Comparison of ENCODE assay signal across 12 cellular contexts in the genomic region with DNA sequence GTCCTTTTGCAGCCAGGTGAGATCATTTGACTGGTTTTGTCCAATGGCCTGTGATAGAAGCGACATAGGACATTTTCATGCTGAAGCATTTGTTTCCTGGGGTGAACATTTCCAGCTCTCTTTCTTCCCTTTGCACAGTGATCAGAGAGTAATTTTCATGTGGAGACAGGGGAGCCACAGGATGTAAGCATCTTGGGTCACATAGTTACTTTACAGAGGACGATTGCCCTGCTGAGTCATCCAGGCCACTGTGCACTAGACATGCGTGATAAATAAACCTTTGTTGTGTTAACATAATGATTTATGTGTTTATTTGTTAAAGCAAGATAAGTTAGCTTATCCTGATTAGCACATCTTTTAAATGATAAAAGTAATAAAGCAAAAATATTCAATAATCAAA.
A peak's percentile ranks its signal among the peaks of the same experiment; 100 is the strongest.
DNase-seq lines count a peak whose midpoint lies in the region; ATAC-seq and TF ChIP-seq lines count a peak whose summit lies in the region.
"Had no signal": no experiment of that assay in that cellular context is flagged by ENCODE, and none has a peak within 500 bp of the region (broad histone marks: within the 10 kb centered on the region; RNA-seq: fewer than 3 reads in every experiment).

No MANE protein-coding gene starts in this region.

- no peaks in the 10 kb centered on the region for H3K36me3 ChIP-seq in mammary epithelial cell (ENCODE audit: insufficient read depth, low read length)
- H3K36me3 ChIP-seq in adrenal gland (replicated peaks in 1 of 2), result no peaks in the 10 kb centered on the region
- H3K36me3 ChIP-seq in ascending aorta, result no peaks in the 10 kb centered on the region

- no peak overlapping the region for H3K9ac ChIP-seq in mammary epithelial cell (ENCODE audit: insufficient read depth, low read length)

- ATAC-seq in natural killer cell, result no peak
- ATAC-seq: right cardiac atrium had no signal

- H3K27me3 Mint-ChIP-seq in MCF 10A (ENCODE audit: insufficient read depth, unreplicated experiment) (no peaks in the 10 kb centered on the region), natural killer cell (ENCODE audit: low read depth in 2 of 2) (no peaks in the 10 kb centered on the region)

- H2AFZ ChIP-seq in mammary epithelial cell (ENCODE audit: low read depth, low read length), result no peak overlapping the region

- H3K4me1 Mint-ChIP-seq in MCF 10A (ENCODE audit: insufficient read depth, unreplicated experiment), result no peaks in the 10 kb centered on the region
- H3K4me1 Mint-ChIP-seq in natural killer cell, result peaks cover 0 to 4% of the 10 kb centered on the region in 2 donors

- H3K27me3 ChIP-seq in mammary epithelial cell (ENCODE audit: insufficient read depth, low read length) (no peaks in the 10 kb centered on the region), adrenal gland (no peaks in the 10 kb centered on the region), ascending aorta (no peaks in the 10 kb centered on the region)

- H3K4me3 ChIP-seq in mammary epithelial cell (replicated peaks in 1 of 3; ENCODE audit: insufficient read depth in 1 of 3, low read depth in 2 of 3, low read length in 3 of 3) (no peak overlapping the region), adrenal gland (no peak overlapping the region), ascending aorta (no peak overlapping the region)

- H3K4me3 Mint-ChIP-seq in MCF 10A (ENCODE audit: unreplicated experiment), result no peak overlapping the region
- no peak overlapping the region for H3K4me3 Mint-ChIP-seq in natural killer cell

- no peak overlapping the region for H3K27ac Mint-ChIP-seq in MCF 10A (ENCODE audit: low read depth, unreplicated experiment)
- no peak overlapping the region for H3K27ac Mint-ChIP-seq in natural killer cell

- POLR2A ChIA-PET in MCF 10A (lab: Yijun Ruan, JAX), result no interaction called here

- H3K79me2 ChIP-seq in mammary epithelial cell (ENCODE audit: insufficient read depth, low read length), result no peaks in the 10 kb centered on the region

- no peaks in the 10 kb centered on the region for H4K20me1 ChIP-seq in mammary epithelial cell (ENCODE audit: insufficient read depth, low read length)

- intact Hi-C loops in mammary epithelial cell (cut with micrococcal nuclease), result no loop called here
- intact Hi-C loops in MCF 10A (cut with micrococcal nuclease), result no loop called here
- intact Hi-C loops in adrenal gland (cut with DNase I), result no loop called here
- intact Hi-C loops in ascending aorta (cut with DNase I), result no loop called here
- intact Hi-C loops in natural killer cell (cut with micrococcal nuclease), result no loop called here

- dilution Hi-C loops in mammary epithelial cell (cut with HindIII; ENCODE audit: low sequenced_read_pairs), result no loop called here

- no TSS peak for BruUV-seq in mammary epithelial cell (replicated peaks; lab: Mats Ljungman, UMichigan)
- no TSS peak for BruUV-seq in MCF 10A (replicated peaks; lab: Mats Ljungman, UMichigan)

- H3K27ac ChIP-seq in mammary epithelial cell (ENCODE audit: insufficient read depth, low read depth, low read length) (no peak overlapping the region), adrenal gland (no peak overlapping the region), ascending aorta (no peak overlapping the region)

- no peak for TF ChIP-seq POLR2A in adrenal gland (IDR thresholded peaks at IDR 0.05)

- H3K9me3 ChIP-seq in mammary epithelial cell (replicated peaks; ENCODE audit: insufficient read depth, low read length), result no peaks in the 10 kb centered on the region
- H3K9me3 ChIP-seq in adrenal gland (replicated peaks in 1 of 3), result peaks cover 0 to 3% (median 0%) of the 10 kb centered on the region in 3 donors
- no peaks in the 10 kb centered on the region for H3K9me3 ChIP-seq in ascending aorta

- TF ChIP-seq CTCF in mammary epithelial cell (conservative IDR thresholded peaks at IDR 0.05 in 1 of 2, IDR thresholded peaks at IDR 0.05 in 1 of 2; ENCODE audit: extremely low read depth in 1 of 2, insufficient read depth in 1 of 2, low read depth in 1 of 2, low read length in 2 of 2) (no peak), MCF 10A (IDR thresholded peaks at IDR 0.05; ENCODE audit: unreplicated experiment) (no peak), adrenal gland (IDR thresholded peaks at IDR 0.05) (no peak), ascending aorta (IDR thresholded peaks at IDR 0.05) (no peak), natural killer cell (IDR thresholded peaks at IDR 0.05) (no peak), GM20000 (IDR thresholded peaks at IDR 0.05; ENCODE audit: extremely low read depth, missing control alignments) (no peak)

- in situ Hi-C loops in mammary epithelial cell (cut with MboI; ENCODE audit: low sequenced_read_pairs in 2 of 2), result no loop called here

- H3K36me3 Mint-ChIP-seq in MCF 10A (ENCODE audit: insufficient read depth, unreplicated experiment), result peaks cover 6% of the 10 kb centered on the region
- H3K36me3 Mint-ChIP-seq in natural killer cell, result no peaks in the 10 kb centered on the region

- H3K4me2 ChIP-seq in mammary epithelial cell (ENCODE audit: insufficient read depth, low read depth, low read length), result no peak overlapping the region

- DNase-seq in mammary epithelial cell (peak; percentile 5), MCF 10A (ENCODE audit: unreplicated experiment) (no peak), adrenal gland (peak in 6 of 7 donors; percentile 34 to 64 (median 52)), iPS-NIHi7 (ENCODE audit: extremely low spot score) (peak; percentile 12), ascending aorta (ENCODE audit: low spot score in 2 of 2) (no peak), natural killer cell (no peak), GM20000 (ENCODE audit: low spot score) (no peak), activated gamma-delta T cell (lab: John Stamatoyannopoulos, UW) (no peak)
- DNase-seq: DMS79; effector memory CD4-positive, alpha-beta T cell; right cardiac atrium; RPMI8226 had no signal

- H3K9me3 Mint-ChIP-seq in MCF 10A (ENCODE audit: unreplicated experiment) (no peaks in the 10 kb centered on the region), natural killer cell (no peaks in the 10 kb centered on the region)

- 63% methylated on average over 3 of the region's 3 CpGs for whole genome bisulfite sequencing in mammary epithelial cell (ENCODE audit: low coverage, missing lambda C conversion rate)
- WGBS in adrenal gland, 4 donors, result 30 to 44% (median 32%) methylated on average over 3 of the region's 3 CpGs

- CTCF ChIA-PET in mammary epithelial cell (lab: Charles Lee; ENCODE audit: low non-redundant PET), result no interaction called here
- CTCF ChIA-PET in MCF 10A (lab: Yijun Ruan, JAX), result interaction anchor here (3.9 kb wide), 1 partner anchor 10 kb away, joined by 19 read pairs; no protein-coding TSS in a partner anchor

- H3K4me1 ChIP-seq in mammary epithelial cell (ENCODE audit: insufficient read depth, low read length), result no peaks in the 10 kb centered on the region
- H3K4me1 ChIP-seq in adrenal gland (replicated peaks in 1 of 2), result peaks cover 11 to 22% of the 10 kb centered on the region in 2 donors
- no peaks in the 10 kb centered on the region for H3K4me1 ChIP-seq in ascending aorta

Comparison
In these comparisons a context has a peak if more than half of its experiments do, and no peak if none do; other contexts are left out.
1. DNase-seq: peak in mammary epithelial cell (single experiment), adrenal gland (6 of 7) and iPS-NIHi7 (single experiment); none in MCF 10A (single experiment), ascending aorta (0 of 2), natural killer cell (single experiment), GM20000 (single experiment) and activated gamma-delta T cell (single experiment).